Comparison of ENCODE assay signal across 8 cellular contexts in genomic region chr2:20348542-20348941, GRCh38. TPM values are rescaled to one million over a fixed set of nuclear protein-coding genes. Genes with fewer than 3 reads are reported as not detected.
DNase-seq lines count a peak whose midpoint lies in the region; ATAC-seq and TF ChIP-seq lines count a peak whose summit lies in the region.

No MANE protein-coding gene starts in this region.

- H3K4me1 ChIP-seq in left ventricle myocardium inferior (peaks cover 85% of the 10 kb centered on the region), liver (ENCODE audit: control insufficient read depth in 4 of 4, insufficient read depth in 4 of 4, low read length in 3 of 4) (peaks cover 8 to 55% (median 38%) of the 10 kb centered on the region in 4 donors), upper lobe of right lung (peaks cover 50% of the 10 kb centered on the region)

- H3K27ac Mint-ChIP-seq in activated T-cell treated with anti-CD3 and anti-CD28 coated beads, Interleukin-2, amount 50 U/mL, for 72 hours: peak overlapping the region; percentile 79

- ATAC-seq in activated T-cell treated with anti-CD3 and anti-CD28 coated beads, Interleukin-2, amount 50 U/mL, for 72 hours (replicated peaks in 1 of 2): no peak
- ATAC-seq in upper lobe of right lung (no peak), HG02588 (IDR thresholded peaks at IDR 0.05; ENCODE audit: unreplicated experiment) (no peak), left cardiac atrium (no peak)

- no peaks in the 10 kb centered on the region for H3K36me3 ChIP-seq in left ventricle myocardium inferior
- H3K36me3 ChIP-seq in liver (ENCODE audit: control insufficient read depth in 4 of 4, insufficient read depth in 3 of 4, low read depth in 1 of 4, low read length in 3 of 4): peaks cover 0 to 4% (median 0%) of the 10 kb centered on the region in 4 donors
- H3K36me3 ChIP-seq in upper lobe of right lung: no peaks in the 10 kb centered on the region

- no peaks in the 10 kb centered on the region for H3K27me3 ChIP-seq in left ventricle myocardium inferior (ENCODE audit: low read depth)
- no peaks in the 10 kb centered on the region for H3K27me3 ChIP-seq in liver (ENCODE audit: control insufficient read depth in 4 of 4, insufficient read depth in 4 of 4, low read length in 3 of 4)
- no peaks in the 10 kb centered on the region for H3K27me3 ChIP-seq in upper lobe of right lung

- peak overlapping the region in 1 of 2 donors; percentile 99 for H3K4me3 Mint-ChIP-seq in activated T-cell treated with anti-CD3 and anti-CD28 coated beads, Interleukin-2, amount 50 U/mL, for 72 hours

- no peak for TF ChIP-seq RAD21 in liver (IDR thresholded peaks at IDR 0.05)

- peak overlapping the region in 1 of 2 donors; percentile 96 for H3K9ac ChIP-seq in liver (ENCODE audit: low read depth in 1 of 2, low read length in 2 of 2)

- peaks cover 7 to 13% of the 10 kb centered on the region in 2 donors for H3K36me3 Mint-ChIP-seq in activated T-cell treated with anti-CD3 and anti-CD28 coated beads, Interleukin-2, amount 50 U/mL, for 72 hours (ENCODE audit: insufficient read depth in 2 of 2)

- no peaks in the 10 kb centered on the region for H3K27me3 Mint-ChIP-seq in activated T-cell treated with anti-CD3 and anti-CD28 coated beads, Interleukin-2, amount 50 U/mL, for 72 hours (ENCODE audit: low read depth)

- DNase-seq in left ventricle myocardium inferior (no peak), cardiac septum (ENCODE audit: low spot score) (no peak), upper lobe of right lung (no peak), ACHN (no peak), left cardiac atrium (no peak)
- DNase-seq in activated T-cell treated with anti-CD3 and anti-CD28 coated beads, Interleukin-2, amount 50 U/mL, for 72 hours: no peak

- no peaks in the 10 kb centered on the region for H3K9me3 ChIP-seq in left ventricle myocardium inferior (replicated peaks)
- H3K9me3 ChIP-seq in liver (ENCODE audit: control insufficient read depth in 4 of 4, low read length in 3 of 4): no peaks in the 10 kb centered on the region
- H3K9me3 ChIP-seq in upper lobe of right lung: no peaks in the 10 kb centered on the region

- intact Hi-C loops in left ventricle myocardium inferior (cut with micrococcal nuclease): no loop called here
- intact Hi-C loops in cardiac septum (cut with DNase I): no loop called here
- intact Hi-C loops in upper lobe of right lung (cut with DNase I): no loop called here
- intact Hi-C loops in left cardiac atrium (cut with DNase I): no loop called here

- H3K4me1 Mint-ChIP-seq in activated T-cell treated with anti-CD3 and anti-CD28 coated beads, Interleukin-2, amount 50 U/mL, for 72 hours (ENCODE audit: low read depth): peaks cover 60% of the 10 kb centered on the region

- peak overlapping the region; percentile 98 for H3K4me3 ChIP-seq in left ventricle myocardium inferior
- H3K4me3 ChIP-seq in liver (ENCODE audit: low read depth in 1 of 3, low read length in 3 of 3): peak overlapping the region; percentile 65 to 99 (median 95)
- H3K4me3 ChIP-seq in upper lobe of right lung: peak overlapping the region; percentile 89

- TF ChIP-seq CTCF in left ventricle myocardium inferior (IDR thresholded peaks at IDR 0.05; ENCODE audit: borderline replicate concordance): no peak
- TF ChIP-seq CTCF in liver (IDR thresholded peaks at IDR 0.05; ENCODE audit: low read depth, low read length, missing input control): no peak
- no peak for TF ChIP-seq CTCF in upper lobe of right lung (IDR thresholded peaks at IDR 0.05)

- H3K9me3 Mint-ChIP-seq in activated T-cell treated with anti-CD3 and anti-CD28 coated beads, Interleukin-2, amount 50 U/mL, for 72 hours: no peaks in the 10 kb centered on the region

- no peak overlapping the region for H3K27ac ChIP-seq in left ventricle myocardium inferior (replicated peaks)
- H3K27ac ChIP-seq in liver (ENCODE audit: low read depth in 1 of 2, low read length in 2 of 2): peak overlapping the region; percentile 44 to 98
- H3K27ac ChIP-seq in upper lobe of right lung: no peak overlapping the region

- in situ Hi-C loops in ACHN (cut with HindIII; ENCODE audit: low pct_ligation_motif_present, low pct_unique_long_range_greater_than_20kb, low sequenced_read_pairs): no loop called here

- 44% methylated on average over 17 of the region's 17 CpGs for WGBS in liver

TF ChIP-seq in liver, 16 proteins besides CTCF, POLR2A, EP300 and RAD21:
- TF ChIP-seq YY1 (IDR thresholded peaks at IDR 0.05) (no peak), HNF4A (conservative IDR thresholded peaks at IDR 0.05) (no peak), TAF1 (conservative IDR thresholded peaks at IDR 0.05) (no peak)
- TF ChIP-seq, protein P1, sequence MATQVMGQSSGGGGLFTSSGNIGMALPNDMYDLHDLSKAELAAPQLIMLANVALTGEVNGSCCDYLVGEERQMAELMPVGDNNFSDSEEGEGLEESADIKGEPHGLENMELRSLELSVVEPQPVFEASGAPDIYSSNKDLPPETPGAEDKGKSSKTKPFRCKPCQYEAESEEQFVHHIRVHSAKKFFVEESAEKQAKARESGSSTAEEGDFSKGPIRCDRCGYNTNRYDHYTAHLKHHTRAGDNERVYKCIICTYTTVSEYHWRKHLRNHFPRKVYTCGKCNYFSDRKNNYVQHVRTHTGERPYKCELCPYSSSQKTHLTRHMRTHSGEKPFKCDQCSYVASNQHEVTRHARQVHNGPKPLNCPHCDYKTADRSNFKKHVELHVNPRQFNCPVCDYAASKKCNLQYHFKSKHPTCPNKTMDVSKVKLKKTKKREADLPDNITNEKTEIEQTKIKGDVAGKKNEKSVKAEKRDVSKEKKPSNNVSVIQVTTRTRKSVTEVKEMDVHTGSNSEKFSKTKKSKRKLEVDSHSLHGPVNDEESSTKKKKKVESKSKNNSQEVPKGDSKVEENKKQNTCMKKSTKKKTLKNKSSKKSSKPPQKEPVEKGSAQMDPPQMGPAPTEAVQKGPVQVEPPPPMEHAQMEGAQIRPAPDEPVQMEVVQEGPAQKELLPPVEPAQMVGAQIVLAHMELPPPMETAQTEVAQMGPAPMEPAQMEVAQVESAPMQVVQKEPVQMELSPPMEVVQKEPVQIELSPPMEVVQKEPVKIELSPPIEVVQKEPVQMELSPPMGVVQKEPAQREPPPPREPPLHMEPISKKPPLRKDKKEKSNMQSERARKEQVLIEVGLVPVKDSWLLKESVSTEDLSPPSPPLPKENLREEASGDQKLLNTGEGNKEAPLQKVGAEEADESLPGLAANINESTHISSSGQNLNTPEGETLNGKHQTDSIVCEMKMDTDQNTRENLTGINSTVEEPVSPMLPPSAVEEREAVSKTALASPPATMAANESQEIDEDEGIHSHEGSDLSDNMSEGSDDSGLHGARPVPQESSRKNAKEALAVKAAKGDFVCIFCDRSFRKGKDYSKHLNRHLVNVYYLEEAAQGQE (IDR thresholded peaks at IDR 0.05): no peak

RNA-seq across cellular contexts. Expression of gene PUM2, which starts 2.1 kb away (rescaled TPM):
- 69.8 TPM for total RNA-seq in left ventricle myocardium inferior
- total RNA-seq in cardiac septum: 75.6 TPM
- total RNA-seq in activated T-cell treated with anti-CD3 and anti-CD28 coated beads, Interleukin-2, amount 50 U/mL, for 72 hours: 100 to 1,000 TPM; 109 to 113 TPM
- 10 to 100 TPM; 51.5 to 61.0 TPM for total RNA-seq in liver
- polyA plus RNA-seq in liver: 10 to 100 TPM; 18.5 to 18.8 TPM
- total RNA-seq in upper lobe of right lung: 116 TPM
- 10 to 100 TPM; 70.3 to 73.0 TPM for total RNA-seq in left cardiac atrium

Comparison
In these comparisons a context has a peak if more than half of its experiments do, and no peak if none do; other contexts are left out.
1. H3K27ac ChIP-seq: peak in liver (2 of 2); none in left ventricle myocardium inferior (single experiment) and upper lobe of right lung (single experiment).
2. Peak in every context shown above with its lines, with median percentiles within 50 percentile points of each other: H3K4me3 ChIP-seq.